Comparison of ENCODE assay signal across 20 cellular contexts in genomic region chr20:13648291-13648690, GRCh38. TPM values are rescaled to one million over a fixed set of nuclear protein-coding genes. Genes with fewer than 3 reads are reported as not detected.
DNase-seq lines count a peak whose midpoint lies in the region; ATAC-seq and TF ChIP-seq lines count a peak whose summit lies in the region.
"Had no signal": no experiment of that assay in that cellular context is flagged by ENCODE, and none has a peak within 500 bp of the region (broad histone marks: within the 10 kb centered on the region; RNA-seq: fewer than 3 reads in every experiment).

No MANE protein-coding gene starts in this region.

- H3K27me3 ChIP-seq in heart left ventricle, result peaks cover 0 to 9% (median 0%) of the 10 kb centered on the region in 9 donors
- peaks cover 67% of the 10 kb centered on the region for H3K27me3 ChIP-seq in left ventricle myocardium inferior (ENCODE audit: low read depth)

- peaks cover 0 to 6% (median 0%) of the 10 kb centered on the region in 12 donors for H3K9me3 ChIP-seq in heart left ventricle
- H3K9me3 ChIP-seq in left ventricle myocardium inferior (replicated peaks), result peaks cover 6% of the 10 kb centered on the region

- H3K27ac Mint-ChIP-seq in activated naive CD8-positive, alpha-beta T cell treated with anti-CD3 and anti-CD28 coated beads, Interleukin-2, amount 50 U/mL, for 24 hours, result no peak overlapping the region
- H3K27ac Mint-ChIP-seq: CD14-positive monocyte, HFFc6, T-cell had no signal

- 73 to 79% (median 78%) methylated on average over 3 of the region's 3 CpGs for WGBS in heart left ventricle, 4 donors

- intact Hi-C loops in heart left ventricle (cut with DNase I), result no loop called here
- intact Hi-C loops in left ventricle myocardium inferior (cut with micrococcal nuclease), result no loop called here
- intact Hi-C loops in left ventricle myocardium superior (cut with micrococcal nuclease), result no loop called here

- no peaks in the 10 kb centered on the region for H3K36me3 ChIP-seq in heart left ventricle
- H3K36me3 ChIP-seq in left ventricle myocardium inferior, result no peaks in the 10 kb centered on the region

- no peak overlapping the region for H3K4me3 Mint-ChIP-seq in activated naive CD8-positive, alpha-beta T cell treated with anti-CD3 and anti-CD28 coated beads, Interleukin-2, amount 50 U/mL, for 24 hours
- H3K4me3 Mint-ChIP-seq: CD14-positive monocyte, HFFc6, T-cell had no signal

- peak; percentile 15 to 78 (median 50) for ATAC-seq in heart left ventricle
- peak; percentile 71 for ATAC-seq in left ventricle myocardium superior
- ATAC-seq in activated naive CD8-positive, alpha-beta T cell treated with anti-CD3 and anti-CD28 coated beads, Interleukin-2, amount 50 U/mL, for 24 hours, result no peak
- ATAC-seq in GM21576 (IDR thresholded peaks at IDR 0.05; ENCODE audit: unreplicated experiment), result no peak
- ATAC-seq: SK-N-SH treated with all-trans-retinoic acid at 6 μM for 48 hours, T-cell had no signal

- no peak overlapping the region for H3K4me3 ChIP-seq in heart left ventricle
- no peak overlapping the region for H3K4me3 ChIP-seq in left ventricle myocardium inferior
- H3K4me3 ChIP-seq: GM12878 had no signal

- TF ChIP-seq CTCF in heart left ventricle (IDR thresholded peaks at IDR 0.05) (no peak), left ventricle myocardium inferior (IDR thresholded peaks at IDR 0.05; ENCODE audit: borderline replicate concordance) (no peak)

- no peaks in the 10 kb centered on the region for H3K4me1 Mint-ChIP-seq in activated naive CD8-positive, alpha-beta T cell treated with anti-CD3 and anti-CD28 coated beads, Interleukin-2, amount 50 U/mL, for 24 hours
- H3K4me1 Mint-ChIP-seq: CD14-positive monocyte, T-cell had no signal

- no peak overlapping the region for H3K27ac ChIP-seq in heart left ventricle
- H3K27ac ChIP-seq in left ventricle myocardium inferior (replicated peaks), result no peak overlapping the region

- H3K36me3 Mint-ChIP-seq in activated naive CD8-positive, alpha-beta T cell treated with anti-CD3 and anti-CD28 coated beads, Interleukin-2, amount 50 U/mL, for 24 hours (ENCODE audit: low read depth), result no peaks in the 10 kb centered on the region
- H3K36me3 Mint-ChIP-seq: CD14-positive monocyte, T-cell had no signal

- TF ChIP-seq POLR2A in heart left ventricle (IDR thresholded peaks at IDR 0.05), result no peak

- H3K9me3 Mint-ChIP-seq in activated naive CD8-positive, alpha-beta T cell treated with anti-CD3 and anti-CD28 coated beads, Interleukin-2, amount 50 U/mL, for 24 hours, result no peaks in the 10 kb centered on the region
- H3K9me3 Mint-ChIP-seq: CD14-positive monocyte, HFFc6, T-cell had no signal

- peak in 1 of 5 donors; percentile 47 for DNase-seq in heart left ventricle
- no peak for DNase-seq in left ventricle myocardium inferior
- DNase-seq in NCI-H69 (lab: John Stamatoyannopoulos, UW), result peak; percentile 31
- DNase-seq in left ventricle myocardium superior, result no peak
- DNase-seq in stimulated activated CD4-positive, alpha-beta T cell treated with anti-CD3 and anti-CD28 coated beads, Interleukin-2, amount 100 ng/mL, for 24 hours, result no peak
- DNase-seq in activated naive CD8-positive, alpha-beta T cell treated with anti-CD3 and anti-CD28 coated beads, Interleukin-2, amount 50 U/mL, for 24 hours, result no peak
- DNase-seq in activated T-cell treated with anti-CD3 and anti-CD28 coated beads, Interleukin-2, amount 50 U/mL, for 1 hour, result no peak
- DNase-seq: AML-193, EL, GOT3, HFFc6, NCI-H1417 treated with DMSO at 0.1 percent for 48 hours, NCI-H2029 treated with DMSO at 0.1 percent for 48 hours, NCI-H2171, SIG-M5, T-cell had no signal

- H3K4me1 ChIP-seq in heart left ventricle, result peaks cover 0 to 20% (median 0%) of the 10 kb centered on the region in 12 donors
- H3K4me1 ChIP-seq in left ventricle myocardium inferior, result peaks cover 12% of the 10 kb centered on the region

- peaks cover 19% of the 10 kb centered on the region for H3K27me3 Mint-ChIP-seq in activated naive CD8-positive, alpha-beta T cell treated with anti-CD3 and anti-CD28 coated beads, Interleukin-2, amount 50 U/mL, for 24 hours

RNA-seq across cellular contexts. Expression of gene TASP1, which starts 9.6 kb away (rescaled TPM):
- total RNA-seq in heart left ventricle, result 1 to 10 TPM; 3.5 to 8.6 (median 5.3) TPM
- 1 to 10 TPM; 1.6 to 5.8 TPM for polyA plus RNA-seq in heart left ventricle
- 5.5 TPM for total RNA-seq in left ventricle myocardium inferior
- 5.0 TPM for total RNA-seq in left ventricle myocardium superior

Comparison
In these comparisons a context has a peak if more than half of its experiments do, and no peak if none do; other contexts are left out.
1. ATAC-seq: peak in heart left ventricle (4 of 4) and left ventricle myocardium superior (single experiment); none in activated naive CD8-positive, alpha-beta T cell treated with anti-CD3 and anti-CD28 coated beads, Interleukin-2, amount 50 U/mL, for 24 hours (single experiment) and GM21576 (single experiment).